8 cellular contexts compared by ENCODE assay signal in genomic region chr1:24391882-24392603, GRCh38. TPM values are rescaled to one million over a fixed set of nuclear protein-coding genes. Genes with fewer than 3 reads are reported as not detected.
DNase-seq lines count a peak whose midpoint lies in the region; ATAC-seq, FAIRE-seq and TF ChIP-seq lines count a peak whose summit lies in the region.

No MANE protein-coding gene starts in this region.

- peaks cover 4 to 40% of the 10 kb centered on the region in 2 donors for H3K4me1 ChIP-seq in left lung

- TF ChIP-seq CTCF in 22Rv1 (IDR thresholded peaks at IDR 0.05) (peak; percentile 84), VCaP (conservative IDR thresholded peaks at IDR 0.05) (peak; percentile 89), left lung (IDR thresholded peaks at IDR 0.05) (peak; percentile 64 to 69)

- H3K4me3 ChIP-seq in left lung: no peak overlapping the region

- H3K4me3 Mint-ChIP-seq in central memory CD8-positive, alpha-beta T cell: peak overlapping the region; percentile 83

- no peaks in the 10 kb centered on the region for H3K9me3 ChIP-seq in left lung

- H3K27ac ChIP-seq in 22Rv1 (no peak overlapping the region), VCaP (peak overlapping the region; percentile 69), left lung (peak overlapping the region; percentile 45)

- ATAC-seq in HG02678 (IDR thresholded peaks at IDR 0.05; ENCODE audit: unreplicated experiment) (peak; percentile 62), left lung (peak; percentile 92)
- peak; percentile 71 for ATAC-seq in central memory CD8-positive, alpha-beta T cell (replicated peaks; ENCODE audit: extremely low read depth, poor library complexity, severe bottlenecking)

- intact Hi-C loops in left lung (cut with DNase I): loop anchor here in 1 of 2 donors (2.0 kb wide), 1 partner anchor 189 kb away; no protein-coding TSS in a partner anchor

- peak; percentile 82 for FAIRE-seq in GM12891 (lab: Jason Lieb, UNC)

- no peaks in the 10 kb centered on the region for H3K27me3 ChIP-seq in left lung

- DNase-seq in GM12891 (ENCODE audit: insufficient read length, low spot score) (no peak), NCI-H146 (lab: John Stamatoyannopoulos, UW) (peak; percentile 57), left lung (no peak)
- DNase-seq in central memory CD8-positive, alpha-beta T cell (ENCODE audit: low spot score in 2 of 2): peak; percentile 45 to 46
- peak in 2 of 3 donors; percentile 24 to 36 for DNase-seq in stimulated activated CD4-positive, alpha-beta T cell treated with anti-CD3 and anti-CD28 coated beads, TNF-alpha, amount 100 ng/mL, for 1 hour (ENCODE audit: low read depth in 3 of 3, low spot score in 1 of 3)

- H3K27me3 Mint-ChIP-seq in central memory CD8-positive, alpha-beta T cell: no peaks in the 10 kb centered on the region

- peaks cover 17% of the 10 kb centered on the region for H3K4me1 Mint-ChIP-seq in central memory CD8-positive, alpha-beta T cell

- no peaks in the 10 kb centered on the region for H3K36me3 ChIP-seq in left lung

- peak overlapping the region; percentile 98 for H3K27ac Mint-ChIP-seq in central memory CD8-positive, alpha-beta T cell (ENCODE audit: low read depth)

- peaks cover 7% of the 10 kb centered on the region for H3K36me3 Mint-ChIP-seq in central memory CD8-positive, alpha-beta T cell (ENCODE audit: insufficient read depth)

- TF ChIP-seq POLR2A in GM12891 (IDR thresholded peaks at IDR 0.05; ENCODE audit: low read depth, low read length): peak; percentile 39; the same call in 1 of the 2 replicates

- no peaks in the 10 kb centered on the region for H3K9me3 Mint-ChIP-seq in central memory CD8-positive, alpha-beta T cell

TF ChIP-seq in GM12891, 5 proteins besides CTCF, POLR2A, EP300 and RAD21:
- TF ChIP-seq POU2F2 (IDR thresholded peaks at IDR 0.05; ENCODE audit: low read depth, low read length) (peak; percentile 68), PAX5 (IDR thresholded peaks at IDR 0.05; ENCODE audit: insufficient read depth, low read length, severe bottlenecking) (no peak), POLR2AphosphoS5 (IDR thresholded peaks at IDR 0.05; ENCODE audit: low read depth, low read length) (peak; percentile 54; the same call in 1 of the 2 replicates), SPI1 (IDR thresholded peaks at IDR 0.05; ENCODE audit: low read depth, low read length) (peak; percentile 33; the same call in 1 of the 2 replicates), TAF1 (IDR thresholded peaks at IDR 0.05; ENCODE audit: low read depth, low read length) (0 out of 2 replicates have a peak, but pooled peaks have one; percentile 58)

RNA-seq across cellular contexts. Expression of gene STPG1, which starts 21.5 kb away (rescaled TPM):
- polyA plus RNA-seq in GM12891 (2012; ENCODE audit: low read depth, missing spikeins): 2.3 TPM
- total RNA-seq in left lung: 1 to 10 TPM; 8.7 to 9.1 TPM

RNA-seq across cellular contexts. Expression of gene NIPAL3, which starts 23.6 kb away (rescaled TPM):
- 7.1 TPM for polyA plus RNA-seq in GM12891 (2012; ENCODE audit: low read depth, missing spikeins)
- total RNA-seq in left lung: 10 to 100 TPM; 36.2 to 41.1 TPM

Comparison
In these comparisons a context has a peak if more than half of its experiments do, and no peak if none do; other contexts are left out.
1. DNase-seq: peak in NCI-H146 (single experiment), central memory CD8-positive, alpha-beta T cell (2 of 2) and stimulated activated CD4-positive, alpha-beta T cell treated with anti-CD3 and anti-CD28 coated beads, TNF-alpha, amount 100 ng/mL, for 1 hour (2 of 3); none in GM12891 (single experiment) and left lung (0 of 2).
2. Peak in every context shown above with its lines, with median percentiles within 50 percentile points of each other: CTCF ChIP-seq and ATAC-seq.